In the genomic region with DNA sequence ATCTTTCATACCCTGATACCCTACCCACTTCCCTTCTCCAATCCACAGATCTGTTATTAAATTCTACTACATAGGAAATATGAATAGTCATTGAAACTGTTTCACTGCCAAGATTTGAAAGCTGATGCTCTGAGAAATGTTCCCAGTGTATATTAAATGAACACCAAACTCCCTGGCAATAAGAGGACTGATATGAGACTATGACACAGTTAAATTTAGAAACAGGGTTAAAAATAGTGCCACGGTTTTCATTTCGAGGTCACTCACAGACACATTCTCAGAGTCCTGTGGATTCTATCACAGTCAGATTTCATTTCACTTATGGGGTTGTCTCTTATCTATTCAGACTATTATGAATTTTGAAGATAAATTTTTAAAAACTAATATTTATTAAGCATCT, we compare ENCODE assay signal across 10 cellular contexts. TPM values are rescaled to one million over a fixed set of nuclear protein-coding genes. Genes with fewer than 3 reads are reported as not detected.
DNase-seq lines count a peak whose midpoint lies in the region; ATAC-seq and TF ChIP-seq lines count a peak whose summit lies in the region.
"Had no signal": no experiment of that assay in that cellular context is flagged by ENCODE, and none has a peak within 500 bp of the region (broad histone marks: within the 10 kb centered on the region; RNA-seq: fewer than 3 reads in every experiment).

No MANE protein-coding gene starts in this region.

- DNase-seq in GM10266 (ENCODE audit: extremely low spot score) = peak; percentile 37
- peak; percentile 15 for DNase-seq in MM.1S
- no peak for DNase-seq in testis
- no peak for DNase-seq in NCI-H1417 treated with DMSO at 0.1 percent for 48 hours (lab: John Stamatoyannopoulos, UW)
- no peak for DNase-seq in DMS 273 (lab: John Stamatoyannopoulos, UW; ENCODE audit: unreplicated experiment)
- no peak for DNase-seq in activated T-cell treated with anti-CD3 and anti-CD28 coated beads for 4 hours
- DNase-seq: ACHN, NCI-H1092 had no signal

- H3K4me3 ChIP-seq in MM.1S (ENCODE audit: low read length) = no peak overlapping the region
- no peak overlapping the region for H3K4me3 ChIP-seq in testis

- no peak overlapping the region for H2AFZ ChIP-seq in MM.1S (ENCODE audit: low read length)

- no peaks in the 10 kb centered on the region for H3K9me2 ChIP-seq in MM.1S (replicated peaks; ENCODE audit: insufficient read depth, low read length)

- 25 to 26% methylated on average over 2 of the region's 2 CpGs for WGBS in testis, 2 donors

- H3K4me1 ChIP-seq in MM.1S (ENCODE audit: low read length) = 0 out of 2 replicates have a peak, but pooled peaks cover 2% of the 10 kb centered on the region
- no peaks in the 10 kb centered on the region for H3K4me1 ChIP-seq in testis

- no peak for TF ChIP-seq POLR2A in testis (IDR thresholded peaks at IDR 0.05)

- H3K27me3 ChIP-seq in MM.1S (replicated peaks; ENCODE audit: insufficient read depth, low read length) (no peaks in the 10 kb centered on the region), testis (no peaks in the 10 kb centered on the region)

- TF ChIP-seq CTCF in GM10266 (IDR thresholded peaks at IDR 0.05; ENCODE audit: control insufficient read depth, insufficient read depth, low read depth, missing control alignments) = no peak
- TF ChIP-seq CTCF in MM.1S (IDR thresholded peaks at IDR 0.05; ENCODE audit: low read length) = no peak
- no peak for TF ChIP-seq CTCF in testis (IDR thresholded peaks at IDR 0.05)

- ATAC-seq in GM19438 (IDR thresholded peaks at IDR 0.05; ENCODE audit: low read depth, unreplicated experiment) (peak; percentile 67), HG02938 (IDR thresholded peaks at IDR 0.05; ENCODE audit: unreplicated experiment) (peak; percentile 71)

- H3K9ac ChIP-seq in MM.1S (ENCODE audit: low read length) = no peak overlapping the region

- H3K27ac ChIP-seq in MM.1S (ENCODE audit: low read length) (no peak overlapping the region), testis (no peak overlapping the region)

- 0 out of 2 replicates have a peak, but pooled peaks cover 4% of the 10 kb centered on the region for H3K9me3 ChIP-seq in MM.1S (replicated peaks; ENCODE audit: insufficient read depth, low read length)
- no peaks in the 10 kb centered on the region for H3K9me3 ChIP-seq in testis

- H3K4me2 ChIP-seq in MM.1S (ENCODE audit: low read depth, low read length) = no peak overlapping the region

- H3K79me2 ChIP-seq in MM.1S (ENCODE audit: low read length) = no peaks in the 10 kb centered on the region

- no peaks in the 10 kb centered on the region for H3K36me3 ChIP-seq in MM.1S (replicated peaks; ENCODE audit: insufficient read depth, low read length)
- H3K36me3 ChIP-seq in testis (ENCODE audit: low read depth, missing control alignments) = no peaks in the 10 kb centered on the region

- H3F3A ChIP-seq in MM.1S (ENCODE audit: insufficient read depth, low read length) = no peaks in the 10 kb centered on the region

- intact Hi-C loops in testis (cut with DNase I; ENCODE audit: low total_unique reads) = no loop called here

- no peaks in the 10 kb centered on the region for H4K20me1 ChIP-seq in MM.1S (ENCODE audit: insufficient read depth, low read length)

RNA-seq across cellular contexts. Expression of a gene that starts 27.2 kb away (rescaled TPM):
- 10 to 100 TPM; 19.4 to 23.5 TPM for total RNA-seq in testis
- 14.1 TPM for polyA plus RNA-seq in testis (ENCODE audit: insufficient read depth, low read depth, low replicate concordance)

Comparison
In these comparisons a context has a peak if more than half of its experiments do, and no peak if none do; other contexts are left out.
1. DNase-seq: peak in GM10266 (single experiment) and MM.1S (single experiment); none in testis (single experiment), NCI-H1417 treated with DMSO at 0.1 percent for 48 hours (single experiment), DMS 273 (single experiment) and activated T-cell treated with anti-CD3 and anti-CD28 coated beads for 4 hours (single experiment).